Comparison of ENCODE assay signal across 16 cellular contexts in genomic region chr12:464484-465267, GRCh38. TPM values are rescaled to one million over a fixed set of nuclear protein-coding genes. Genes with fewer than 3 reads are reported as not detected.
DNase-seq lines count a peak whose midpoint lies in the region; ATAC-seq and TF ChIP-seq lines count a peak whose summit lies in the region.
"Had no signal": no experiment of that assay in that cellular context is flagged by ENCODE, and none has a peak within 500 bp of the region (broad histone marks: within the 10 kb centered on the region; RNA-seq: fewer than 3 reads in every experiment).

No MANE protein-coding gene starts in this region.

- no peak for ATAC-seq in activated CD4-positive, alpha-beta T cell treated with anti-CD3 and anti-CD28 coated beads for 36 hours
- ATAC-seq: stimulated activated memory B cell treated with anti-CD40 and anti-IgM and Interleukin-4, amounts not matched to agents 10 μg/mL and 1 μg/mL and 100 μg/mL, for 72 hours had no signal

- DNase-seq in Daoy (ENCODE audit: low read depth) (peak; percentile 30), NCI-H2171 treated with DMSO at 0.1 percent for 48 hours (lab: John Stamatoyannopoulos, UW) (peak; percentile 100), cardiac muscle cell (ENCODE audit: low read depth in 1 of 2, low spot score in 1 of 2) (peak in 1 of 2 donors; percentile 28), occipital lobe (lab: John Stamatoyannopoulos, UW) (peak; percentile 24), NCI-H1930 (lab: John Stamatoyannopoulos, UW) (no peak), GOT3 (lab: John Stamatoyannopoulos, UW) (no peak), brain microvascular endothelial cell (no peak)
- DNase-seq in activated CD4-positive, alpha-beta T cell treated with anti-CD3 and anti-CD28 coated beads for 36 hours, result no peak
- DNase-seq: cerebellar nuclear complex; erythroblast; mammary epithelial cell; NK-92 treated with Interleukin-12 subunit alpha and Interleukin-12 subunit beta, amount 100 ng/mL, for 24 hours; stimulated activated CD4-positive, alpha-beta T cell treated with anti-CD3 and anti-CD28 coated beads, Interleukin-4, amount 100 ng/mL, for 24 hours had no signal

- H3K27ac Mint-ChIP-seq in activated CD4-positive, alpha-beta T cell treated with anti-CD3 and anti-CD28 coated beads for 36 hours, result no peak overlapping the region
- H3K27ac Mint-ChIP-seq: activated naive CD4-positive, alpha-beta T cell treated with anti-CD3 and anti-CD28 coated beads, Interleukin-2, amount 50 U/mL, for 24 hours; stimulated activated memory B cell treated with anti-CD40 and anti-IgM and Interleukin-4, amounts not matched to agents 10 μg/mL and 1 μg/mL and 100 μg/mL, for 72 hours had no signal

- POLR2A ChIA-PET in activated CD4-positive, alpha-beta T cell treated with anti-CD3 and anti-CD28 coated beads for 36 hours (lab: Charles Lee), result no interaction called here

- intact Hi-C loops in activated CD4-positive, alpha-beta T cell treated with anti-CD3 and anti-CD28 coated beads for 36 hours (cut with DNase I, micrococcal nuclease), result loop anchor here in 1 of 2 experiments (5.0 kb wide), 1 partner anchor 1128 kb away; the partner anchor contains the start of gene FBXL14

- H3K4me1 ChIP-seq in cardiac muscle cell (ENCODE audit: low read depth), result peaks cover 24% of the 10 kb centered on the region

- peaks cover 4% of the 10 kb centered on the region for H3K4me1 Mint-ChIP-seq in activated CD4-positive, alpha-beta T cell treated with anti-CD3 and anti-CD28 coated beads for 36 hours

- in situ Hi-C loops in brain microvascular endothelial cell (cut with HindIII; ENCODE audit: low pct_ligation_motif_present, low sequenced_read_pairs), result no loop called here

- TF ChIP-seq CTCF in cardiac muscle cell (IDR thresholded peaks at IDR 0.05; ENCODE audit: low read depth, low read length) (no peak), brain microvascular endothelial cell (IDR thresholded peaks at IDR 0.05; ENCODE audit: low read depth, low read length, missing control alignments) (no peak)

- no peaks in the 10 kb centered on the region for H3K9me3 ChIP-seq in cardiac muscle cell (ENCODE audit: low read depth)
- H3K9me3 ChIP-seq: SJSA1 had no signal

- no peaks in the 10 kb centered on the region for H3K36me3 ChIP-seq in cardiac muscle cell
- no peaks in the 10 kb centered on the region for H3K36me3 ChIP-seq in brain microvascular endothelial cell (replicated peaks)
- H3K36me3 ChIP-seq: SJSA1 had no signal

- CTCF ChIA-PET in activated CD4-positive, alpha-beta T cell treated with anti-CD3 and anti-CD28 coated beads for 36 hours (lab: Charles Lee), result interaction anchor here (4.7 kb wide), 1 partner anchor 11 kb away, joined by 27 read pairs; no protein-coding TSS in a partner anchor

- no peaks in the 10 kb centered on the region for H3K9me3 Mint-ChIP-seq in activated CD4-positive, alpha-beta T cell treated with anti-CD3 and anti-CD28 coated beads for 36 hours (ENCODE audit: low read depth)
- H3K9me3 Mint-ChIP-seq: activated naive CD4-positive, alpha-beta T cell treated with anti-CD3 and anti-CD28 coated beads, Interleukin-2, amount 50 U/mL, for 24 hours; stimulated activated memory B cell treated with anti-CD40 and anti-IgM and Interleukin-4, amounts not matched to agents 10 μg/mL and 1 μg/mL and 100 μg/mL, for 72 hours had no signal

- no peak overlapping the region for H3K4me3 Mint-ChIP-seq in activated CD4-positive, alpha-beta T cell treated with anti-CD3 and anti-CD28 coated beads for 36 hours
- H3K4me3 Mint-ChIP-seq: activated naive CD4-positive, alpha-beta T cell treated with anti-CD3 and anti-CD28 coated beads, Interleukin-2, amount 50 U/mL, for 24 hours; stimulated activated memory B cell treated with anti-CD40 and anti-IgM and Interleukin-4, amounts not matched to agents 10 μg/mL and 1 μg/mL and 100 μg/mL, for 72 hours had no signal

- no peaks in the 10 kb centered on the region for H3K27me3 ChIP-seq in cardiac muscle cell
- peaks cover 34% of the 10 kb centered on the region for H3K27me3 ChIP-seq in brain microvascular endothelial cell (replicated peaks)

- H3K27ac ChIP-seq in cardiac muscle cell (peak overlapping the region; percentile 80), brain microvascular endothelial cell (no peak overlapping the region)
- H3K27ac ChIP-seq: SJSA1 had no signal

- H3K27me3 Mint-ChIP-seq in activated CD4-positive, alpha-beta T cell treated with anti-CD3 and anti-CD28 coated beads for 36 hours, result peaks cover 12% of the 10 kb centered on the region

- H3K4me3 ChIP-seq in cardiac muscle cell (no peak overlapping the region), brain microvascular endothelial cell (ENCODE audit: low read depth, low read length) (no peak overlapping the region)
- H3K4me3 ChIP-seq: SJSA1 had no signal

- no peaks in the 10 kb centered on the region for H3K36me3 Mint-ChIP-seq in activated CD4-positive, alpha-beta T cell treated with anti-CD3 and anti-CD28 coated beads for 36 hours (ENCODE audit: low read depth)
- H3K36me3 Mint-ChIP-seq: activated naive CD4-positive, alpha-beta T cell treated with anti-CD3 and anti-CD28 coated beads, Interleukin-2, amount 50 U/mL, for 24 hours; stimulated activated memory B cell treated with anti-CD40 and anti-IgM and Interleukin-4, amounts not matched to agents 10 μg/mL and 1 μg/mL and 100 μg/mL, for 72 hours had no signal

RNA-seq across cellular contexts. Expression of gene B4GALNT3, which starts 4.9 kb away (rescaled TPM):
- total RNA-seq in Daoy (2014; rRNA removed; shearing (Covaris generic)), result 0.40 and 1.1 TPM in 2 replicates
- 38.6 and 39.2 TPM in 2 replicates for total RNA-seq in cardiac muscle cell
- 23.7 and 26.4 TPM in 2 replicates for polyA plus RNA-seq in cardiac muscle cell
- total RNA-seq in occipital lobe, result 2.2 TPM
- total RNA-seq in activated CD4-positive, alpha-beta T cell treated with anti-CD3 and anti-CD28 coated beads for 36 hours, result 1 to 10 TPM; 2.2 to 3.3 TPM
- total RNA-seq: SJSA1 had no signal

Comparison
In these comparisons a context has a peak if more than half of its experiments do, and no peak if none do; other contexts are left out.
1. DNase-seq: peak in Daoy (single experiment), NCI-H2171 treated with DMSO at 0.1 percent for 48 hours (single experiment) and occipital lobe (single experiment); none in activated CD4-positive, alpha-beta T cell treated with anti-CD3 and anti-CD28 coated beads for 36 hours (single experiment), NCI-H1930 (0 of 2), GOT3 (single experiment) and brain microvascular endothelial cell (single experiment).